Comparison of ENCODE assay signal across 26 cellular contexts in genomic region chr1:68379085-68379478, GRCh38.
DNase-seq lines count a peak whose midpoint lies in the region; ATAC-seq and TF ChIP-seq lines count a peak whose summit lies in the region.
"Had no signal": no experiment of that assay in that cellular context is flagged by ENCODE, and none has a peak within 500 bp of the region (broad histone marks: within the 10 kb centered on the region; RNA-seq: fewer than 3 reads in every experiment).

No MANE protein-coding gene starts in this region.

- no peak overlapping the region for H4K8ac ChIP-seq in neuronal stem cell (ENCODE audit: low read depth, low read length)

- H2BK15ac ChIP-seq in neuronal stem cell (ENCODE audit: low read length) = no peak overlapping the region

- no peak overlapping the region for H2AFZ ChIP-seq in neuronal stem cell (ENCODE audit: low read length)

- no peak overlapping the region for H4K91ac ChIP-seq in neuronal stem cell (ENCODE audit: low read depth, low read length, poor library complexity)

- no peak overlapping the region for H2AK5ac ChIP-seq in neuronal stem cell (ENCODE audit: low read depth, low read length)

- no peaks in the 10 kb centered on the region for H3K79me1 ChIP-seq in neuronal stem cell (ENCODE audit: low read depth, low read length)

- H3K9ac ChIP-seq in neuronal stem cell (ENCODE audit: low read depth, low read length, poor library complexity) = no peak overlapping the region
- H3K9ac ChIP-seq: BLaER1 treated with 17β-estradiol and CSF1 and Interleukin-3, amounts not matched to agents 10 nM and 100 nM had no signal

- H3K36me3 ChIP-seq in neuronal stem cell (replicated peaks in 1 of 2; ENCODE audit: control insufficient read depth in 2 of 2, insufficient read depth in 2 of 2, low read length in 2 of 2) = no peaks in the 10 kb centered on the region
- H3K36me3 ChIP-seq: adrenal gland; BLaER1 treated with 17β-estradiol and CSF1 and Interleukin-3, amounts not matched to agents 10 nM and 100 nM; neutrophil; SJSA1; WERI-Rb-1 had no signal

- DNase-seq in A172 (ENCODE audit: low spot score) = peak; percentile 34
- peak; percentile 7 for DNase-seq in HT-29 (ENCODE audit: low spot score)
- DNase-seq in amniotic epithelial cell (ENCODE audit: low read depth) = peak; percentile 11
- peak; percentile 42 for DNase-seq in fibroblast of villous mesenchyme (ENCODE audit: low read depth)
- DNase-seq in MV-4-11 (lab: John Stamatoyannopoulos, UW) = no peak
- no peak for DNase-seq in H4 (ENCODE audit: low spot score)
- DNase-seq in neuronal stem cell (ENCODE audit: low spot score) = no peak
- DNase-seq: 8988T; activated CD4-positive, alpha-beta T cell treated with anti-CD3 and anti-CD28 coated beads, Interleukin-2, amount 50 U/mL, for 4 hours; activated CD8-positive, alpha-beta memory T cell treated with anti-CD3 and anti-CD28 coated beads, Interleukin-2, amount 50 U/mL, for 48 hours; activated effector memory CD4-positive, alpha-beta T cell treated with anti-CD3 and anti-CD28 coated beads, Interleukin-2, amount 50 U/mL, for 16 hours; adrenal gland; Calu3; caudate nucleus; dorsolateral prefrontal cortex; erythroblast; left ventricle myocardium superior; NCI-H187; NCI-H345; stimulated activated CD8-positive, alpha-beta memory T cell treated with anti-CD3 and anti-CD28 coated beads, Interleukin-4, amount 100 ng/mL, for 48 hours; WERI-Rb-1 had no signal

- H3K27me3 ChIP-seq in neuronal stem cell (ENCODE audit: control insufficient read depth in 3 of 3, insufficient read depth in 3 of 3, low read depth in 1 of 3, low read length in 3 of 3) = no peaks in the 10 kb centered on the region
- H3K27me3 ChIP-seq: adrenal gland; BLaER1 treated with 17β-estradiol and CSF1 and Interleukin-3, amounts not matched to agents 10 nM and 100 nM; dorsolateral prefrontal cortex; neutrophil; SJSA1 had no signal

- no peak overlapping the region for H2BK120ac ChIP-seq in neuronal stem cell (ENCODE audit: low read depth, low read length)

- H3K18ac ChIP-seq in neuronal stem cell (ENCODE audit: low read length) = no peak overlapping the region

- no peak overlapping the region for H2BK12ac ChIP-seq in neuronal stem cell (ENCODE audit: low read length)

- H3K4me2 ChIP-seq in neuronal stem cell (ENCODE audit: insufficient read depth, low read length, poor library complexity, severe bottlenecking) = no peak overlapping the region
- H3K4me2 ChIP-seq: BLaER1 treated with 17β-estradiol and CSF1 and Interleukin-3, amounts not matched to agents 10 nM and 100 nM had no signal

- no peak for TF ChIP-seq CTCF in fibroblast of villous mesenchyme (IDR thresholded peaks at IDR 0.05; ENCODE audit: insufficient read depth, low read depth, low read length)

- H3K9me3 ChIP-seq in neuronal stem cell (replicated peaks in 1 of 2; ENCODE audit: control insufficient read depth in 2 of 2, insufficient read depth in 1 of 2, low read depth in 1 of 2, low read length in 2 of 2) = no peaks in the 10 kb centered on the region
- H3K9me3 ChIP-seq: adrenal gland; BLaER1 treated with 17β-estradiol and CSF1 and Interleukin-3, amounts not matched to agents 10 nM and 100 nM; neutrophil; SJSA1 had no signal

- no peak overlapping the region for H2BK5ac ChIP-seq in neuronal stem cell (ENCODE audit: low read length)

- no peak overlapping the region for H3K27ac ChIP-seq in neuronal stem cell (replicated peaks; ENCODE audit: low read length)
- H3K27ac ChIP-seq: BLaER1 treated with 17β-estradiol and CSF1 and Interleukin-3, amounts not matched to agents 10 nM and 100 nM; dorsolateral prefrontal cortex; HL-60; neutrophil; SJSA1; WERI-Rb-1 had no signal

- H3K23ac ChIP-seq in neuronal stem cell (ENCODE audit: low read depth, low read length, poor library complexity) = no peak overlapping the region

- no peak for ATAC-seq in GM19455 (IDR thresholded peaks at IDR 0.05; ENCODE audit: unreplicated experiment)
- ATAC-seq: left ventricle myocardium superior had no signal

- no peak overlapping the region for H3K14ac ChIP-seq in neuronal stem cell (ENCODE audit: low read length)

- H3K4me1 ChIP-seq in neuronal stem cell (ENCODE audit: control insufficient read depth in 2 of 2, insufficient read depth in 1 of 2, low read depth in 1 of 2, low read length in 2 of 2) = peaks cover 0 to 9% of the 10 kb centered on the region in 2 donors

- H3K4me3 ChIP-seq in fibroblast of villous mesenchyme (ENCODE audit: low read depth, low read length) (no peak overlapping the region), neuronal stem cell (ENCODE audit: low read length in 2 of 2) (no peak overlapping the region)
- H3K4me3 ChIP-seq: adrenal gland; BLaER1 treated with 17β-estradiol and CSF1 and Interleukin-3, amounts not matched to agents 10 nM and 100 nM; dorsolateral prefrontal cortex; SJSA1 had no signal

- H3K4ac ChIP-seq in neuronal stem cell (ENCODE audit: low read length) = no peak overlapping the region

Comparison
In these comparisons a context has a peak if more than half of its experiments do, and no peak if none do; other contexts are left out.
1. DNase-seq: peak in A172 (single experiment), HT-29 (single experiment), amniotic epithelial cell (single experiment) and fibroblast of villous mesenchyme (single experiment); none in MV-4-11 (single experiment), H4 (single experiment) and neuronal stem cell (single experiment).